In genomic region chr17:45131616-45132301, GRCh38 we compare ENCODE assay signal across 1 cellular context.
TF ChIP-seq lines count a peak whose summit lies in the region.

No MANE protein-coding gene starts in this region.

TF ChIP-seq in A549, 52 proteins besides CTCF, POLR2A, EP300 and RAD21 (continued from another document):
- peak; percentile 26; the same call in 1 of the 2 replicates for TF ChIP-seq HOXB13 (CRISPR knock-in tag; IDR thresholded peaks at IDR 0.05; ENCODE audit: low read depth)
- TF ChIP-seq PHF8 (IDR thresholded peaks at IDR 0.05; ENCODE audit: borderline replicate concordance, low read depth) = 0 out of 2 replicates have a peak, but pooled peaks have one; percentile 30
- no peak for TF ChIP-seq TP53 (CRISPR knock-in tag; IDR thresholded peaks at IDR 0.05)
- no peak for TF ChIP-seq HEYL (CRISPR knock-in tag; IDR thresholded peaks at IDR 0.05)
- no peak for TF ChIP-seq EHMT2 (IDR thresholded peaks at IDR 0.05; ENCODE audit: low read depth)
- no peak for TF ChIP-seq ZSCAN20 (CRISPR knock-in tag; IDR thresholded peaks at IDR 0.05)
- no peak for TF ChIP-seq JUNB (IDR thresholded peaks at IDR 0.05)
- TF ChIP-seq CHD4 (IDR thresholded peaks at IDR 0.05; ENCODE audit: borderline replicate concordance) = no peak
- TF ChIP-seq, protein P1, sequence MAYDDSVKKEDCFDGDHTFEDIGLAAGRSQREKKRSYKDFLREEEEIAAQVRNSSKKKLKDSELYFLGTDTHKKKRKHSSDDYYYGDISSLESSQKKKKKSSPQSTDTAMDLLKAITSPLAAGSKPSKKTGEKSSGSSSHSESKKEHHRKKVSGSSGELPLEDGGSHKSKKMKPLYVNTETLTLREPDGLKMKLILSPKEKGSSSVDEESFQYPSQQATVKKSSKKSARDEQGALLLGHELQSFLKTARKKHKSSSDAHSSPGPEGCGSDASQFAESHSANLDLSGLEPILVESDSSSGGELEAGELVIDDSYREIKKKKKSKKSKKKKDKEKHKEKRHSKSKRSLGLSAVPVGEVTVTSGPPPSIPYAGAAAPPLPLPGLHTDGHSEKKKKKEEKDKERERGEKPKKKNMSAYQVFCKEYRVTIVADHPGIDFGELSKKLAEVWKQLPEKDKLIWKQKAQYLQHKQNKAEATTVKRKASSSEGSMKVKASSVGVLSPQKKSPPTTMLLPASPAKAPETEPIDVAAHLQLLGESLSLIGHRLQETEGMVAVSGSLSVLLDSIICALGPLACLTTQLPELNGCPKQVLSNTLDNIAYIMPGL (CRISPR knock-in tag; IDR thresholded peaks at IDR 0.05; ENCODE audit: borderline replicate concordance) = peak; percentile 85; the same call in 1 of the 2 replicates
- TF ChIP-seq JUN (IDR thresholded peaks at IDR 0.05) = no peak
- 0 out of 2 replicates have a peak, but pooled peaks have one; percentile 34 for TF ChIP-seq FOSB (CRISPR knock-in tag; IDR thresholded peaks at IDR 0.05)
- no peak for TF ChIP-seq KDM1A (IDR thresholded peaks at IDR 0.05; ENCODE audit: low read depth)
- TF ChIP-seq CBX8 (IDR thresholded peaks at IDR 0.05) = no peak
- TF ChIP-seq EHF (CRISPR knock-in tag; IDR thresholded peaks at IDR 0.05) = no peak
- peak; percentile 89 for TF ChIP-seq SMC3 (IDR thresholded peaks at IDR 0.05)
- TF ChIP-seq, protein P2, sequence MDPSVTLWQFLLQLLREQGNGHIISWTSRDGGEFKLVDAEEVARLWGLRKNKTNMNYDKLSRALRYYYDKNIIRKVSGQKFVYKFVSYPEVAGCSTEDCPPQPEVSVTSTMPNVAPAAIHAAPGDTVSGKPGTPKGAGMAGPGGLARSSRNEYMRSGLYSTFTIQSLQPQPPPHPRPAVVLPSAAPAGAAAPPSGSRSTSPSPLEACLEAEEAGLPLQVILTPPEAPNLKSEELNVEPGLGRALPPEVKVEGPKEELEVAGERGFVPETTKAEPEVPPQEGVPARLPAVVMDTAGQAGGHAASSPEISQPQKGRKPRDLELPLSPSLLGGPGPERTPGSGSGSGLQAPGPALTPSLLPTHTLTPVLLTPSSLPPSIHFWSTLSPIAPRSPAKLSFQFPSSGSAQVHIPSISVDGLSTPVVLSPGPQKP (IDR thresholded peaks at IDR 0.05; ENCODE audit: low read depth, low read length) = no peak
- TF ChIP-seq HDAC2 (IDR thresholded peaks at IDR 0.05) = peak; percentile 30; the same call in 1 of the 2 replicates
- no peak for TF ChIP-seq ZNF302 (CRISPR knock-in tag; IDR thresholded peaks at IDR 0.05)
- TF ChIP-seq TFCP2L1 (CRISPR knock-in tag; IDR thresholded peaks at IDR 0.05) = 0 out of 2 replicates have a peak, but pooled peaks have one; percentile 8
- TF ChIP-seq CHD2 (IDR thresholded peaks at IDR 0.05; ENCODE audit: low read length, partially characterized antibody) = no peak
- TF ChIP-seq HOXB5 (CRISPR knock-in tag; IDR thresholded peaks at IDR 0.05) = no peak
- TF ChIP-seq, protein P3, sequence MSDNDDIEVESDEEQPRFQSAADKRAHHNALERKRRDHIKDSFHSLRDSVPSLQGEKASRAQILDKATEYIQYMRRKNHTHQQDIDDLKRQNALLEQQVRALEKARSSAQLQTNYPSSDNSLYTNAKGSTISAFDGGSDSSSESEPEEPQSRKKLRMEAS (IDR thresholded peaks at IDR 0.05) = peak; percentile 38; the same call in 1 of the 2 replicates
- TF ChIP-seq, protein P4, sequence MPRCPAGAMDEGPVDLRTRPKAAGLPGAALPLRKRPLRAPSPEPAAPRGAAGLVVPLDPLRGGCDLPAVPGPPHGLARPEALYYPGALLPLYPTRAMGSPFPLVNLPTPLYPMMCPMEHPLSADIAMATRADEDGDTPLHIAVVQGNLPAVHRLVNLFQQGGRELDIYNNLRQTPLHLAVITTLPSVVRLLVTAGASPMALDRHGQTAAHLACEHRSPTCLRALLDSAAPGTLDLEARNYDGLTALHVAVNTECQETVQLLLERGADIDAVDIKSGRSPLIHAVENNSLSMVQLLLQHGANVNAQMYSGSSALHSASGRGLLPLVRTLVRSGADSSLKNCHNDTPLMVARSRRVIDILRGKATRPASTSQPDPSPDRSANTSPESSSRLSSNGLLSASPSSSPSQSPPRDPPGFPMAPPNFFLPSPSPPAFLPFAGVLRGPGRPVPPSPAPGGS (IDR thresholded peaks at IDR 0.05) = no peak
- TF ChIP-seq, protein P5, sequence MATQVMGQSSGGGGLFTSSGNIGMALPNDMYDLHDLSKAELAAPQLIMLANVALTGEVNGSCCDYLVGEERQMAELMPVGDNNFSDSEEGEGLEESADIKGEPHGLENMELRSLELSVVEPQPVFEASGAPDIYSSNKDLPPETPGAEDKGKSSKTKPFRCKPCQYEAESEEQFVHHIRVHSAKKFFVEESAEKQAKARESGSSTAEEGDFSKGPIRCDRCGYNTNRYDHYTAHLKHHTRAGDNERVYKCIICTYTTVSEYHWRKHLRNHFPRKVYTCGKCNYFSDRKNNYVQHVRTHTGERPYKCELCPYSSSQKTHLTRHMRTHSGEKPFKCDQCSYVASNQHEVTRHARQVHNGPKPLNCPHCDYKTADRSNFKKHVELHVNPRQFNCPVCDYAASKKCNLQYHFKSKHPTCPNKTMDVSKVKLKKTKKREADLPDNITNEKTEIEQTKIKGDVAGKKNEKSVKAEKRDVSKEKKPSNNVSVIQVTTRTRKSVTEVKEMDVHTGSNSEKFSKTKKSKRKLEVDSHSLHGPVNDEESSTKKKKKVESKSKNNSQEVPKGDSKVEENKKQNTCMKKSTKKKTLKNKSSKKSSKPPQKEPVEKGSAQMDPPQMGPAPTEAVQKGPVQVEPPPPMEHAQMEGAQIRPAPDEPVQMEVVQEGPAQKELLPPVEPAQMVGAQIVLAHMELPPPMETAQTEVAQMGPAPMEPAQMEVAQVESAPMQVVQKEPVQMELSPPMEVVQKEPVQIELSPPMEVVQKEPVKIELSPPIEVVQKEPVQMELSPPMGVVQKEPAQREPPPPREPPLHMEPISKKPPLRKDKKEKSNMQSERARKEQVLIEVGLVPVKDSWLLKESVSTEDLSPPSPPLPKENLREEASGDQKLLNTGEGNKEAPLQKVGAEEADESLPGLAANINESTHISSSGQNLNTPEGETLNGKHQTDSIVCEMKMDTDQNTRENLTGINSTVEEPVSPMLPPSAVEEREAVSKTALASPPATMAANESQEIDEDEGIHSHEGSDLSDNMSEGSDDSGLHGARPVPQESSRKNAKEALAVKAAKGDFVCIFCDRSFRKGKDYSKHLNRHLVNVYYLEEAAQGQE (IDR thresholded peaks at IDR 0.05) = no peak
- TF ChIP-seq NR3C1 (IDR thresholded peaks at IDR 0.05) = no peak
- no peak for TF ChIP-seq FOSL2 (IDR thresholded peaks at IDR 0.05)
- no peak for TF ChIP-seq FOSL2 (CRISPR knock-in tag; IDR thresholded peaks at IDR 0.05)
- TF ChIP-seq FOXS1 (CRISPR knock-in tag; IDR thresholded peaks at IDR 0.05) = 0 out of 2 replicates have a peak, but pooled peaks have one; percentile 30
- TF ChIP-seq HOXA7 (CRISPR knock-in tag; IDR thresholded peaks at IDR 0.05) = 0 out of 2 replicates have a peak, but pooled peaks have one; percentile 31
- TF ChIP-seq POLR2AphosphoS2 (conservative IDR thresholded peaks at IDR 0.05; ENCODE audit: low read length) = no peak
- no peak for TF ChIP-seq MAFK (IDR thresholded peaks at IDR 0.05; ENCODE audit: partially characterized antibody)
- TF ChIP-seq RFX5 (IDR thresholded peaks at IDR 0.05) = 0 out of 2 replicates have a peak, but pooled peaks have one; percentile 18
- no peak for TF ChIP-seq E2F6 (IDR thresholded peaks at IDR 0.05; ENCODE audit: borderline replicate concordance, low read depth)
- TF ChIP-seq NFE2L2 (conservative IDR thresholded peaks at IDR 0.05; ENCODE audit: low read length) = no peak
- no peak for TF ChIP-seq HES2 (IDR thresholded peaks at IDR 0.05)
- TF ChIP-seq ZFP36 (IDR thresholded peaks at IDR 0.05; ENCODE audit: borderline replicate concordance, partially characterized antibody) = no peak
- TF ChIP-seq MYC (IDR thresholded peaks at IDR 0.05; ENCODE audit: borderline replicate concordance, low read length) = no peak
